ENCODE assay signal across 1 cellular context in the genomic region with DNA sequence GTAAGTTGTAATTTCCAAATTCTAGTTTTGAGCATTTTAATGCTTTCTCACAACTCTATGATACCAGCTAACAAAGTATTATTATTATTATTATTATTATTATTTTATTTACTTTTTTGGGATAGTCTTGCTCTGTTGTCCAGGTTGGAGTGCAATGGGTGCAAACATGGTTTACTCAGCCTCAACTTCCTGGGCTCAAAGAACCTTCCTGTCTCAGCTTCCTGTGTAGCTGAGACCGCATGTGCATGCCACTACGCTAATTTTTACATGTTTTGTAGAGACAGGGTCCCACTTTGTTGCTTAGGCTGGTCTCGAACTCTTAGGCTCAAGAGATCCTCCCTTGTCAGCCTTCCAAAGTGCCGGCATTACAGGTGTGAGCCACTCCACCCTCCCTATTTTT.
TF ChIP-seq lines count a peak whose summit lies in the region.

No MANE protein-coding gene starts in this region.

TF ChIP-seq in GM12878, 131 proteins besides CTCF, POLR2A, EP300 and RAD21:
- TF ChIP-seq, protein P1, sequence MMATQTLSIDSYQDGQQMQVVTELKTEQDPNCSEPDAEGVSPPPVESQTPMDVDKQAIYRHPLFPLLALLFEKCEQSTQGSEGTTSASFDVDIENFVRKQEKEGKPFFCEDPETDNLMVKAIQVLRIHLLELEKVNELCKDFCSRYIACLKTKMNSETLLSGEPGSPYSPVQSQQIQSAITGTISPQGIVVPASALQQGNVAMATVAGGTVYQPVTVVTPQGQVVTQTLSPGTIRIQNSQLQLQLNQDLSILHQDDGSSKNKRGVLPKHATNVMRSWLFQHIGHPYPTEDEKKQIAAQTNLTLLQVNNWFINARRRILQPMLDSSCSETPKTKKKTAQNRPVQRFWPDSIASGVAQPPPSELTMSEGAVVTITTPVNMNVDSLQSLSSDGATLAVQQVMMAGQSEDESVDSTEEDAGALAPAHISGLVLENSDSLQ (IDR thresholded peaks at IDR 0.05) = no peak
- no peak for TF ChIP-seq EED (IDR thresholded peaks at IDR 0.05; ENCODE audit: low read depth)
- TF ChIP-seq, protein P2, sequence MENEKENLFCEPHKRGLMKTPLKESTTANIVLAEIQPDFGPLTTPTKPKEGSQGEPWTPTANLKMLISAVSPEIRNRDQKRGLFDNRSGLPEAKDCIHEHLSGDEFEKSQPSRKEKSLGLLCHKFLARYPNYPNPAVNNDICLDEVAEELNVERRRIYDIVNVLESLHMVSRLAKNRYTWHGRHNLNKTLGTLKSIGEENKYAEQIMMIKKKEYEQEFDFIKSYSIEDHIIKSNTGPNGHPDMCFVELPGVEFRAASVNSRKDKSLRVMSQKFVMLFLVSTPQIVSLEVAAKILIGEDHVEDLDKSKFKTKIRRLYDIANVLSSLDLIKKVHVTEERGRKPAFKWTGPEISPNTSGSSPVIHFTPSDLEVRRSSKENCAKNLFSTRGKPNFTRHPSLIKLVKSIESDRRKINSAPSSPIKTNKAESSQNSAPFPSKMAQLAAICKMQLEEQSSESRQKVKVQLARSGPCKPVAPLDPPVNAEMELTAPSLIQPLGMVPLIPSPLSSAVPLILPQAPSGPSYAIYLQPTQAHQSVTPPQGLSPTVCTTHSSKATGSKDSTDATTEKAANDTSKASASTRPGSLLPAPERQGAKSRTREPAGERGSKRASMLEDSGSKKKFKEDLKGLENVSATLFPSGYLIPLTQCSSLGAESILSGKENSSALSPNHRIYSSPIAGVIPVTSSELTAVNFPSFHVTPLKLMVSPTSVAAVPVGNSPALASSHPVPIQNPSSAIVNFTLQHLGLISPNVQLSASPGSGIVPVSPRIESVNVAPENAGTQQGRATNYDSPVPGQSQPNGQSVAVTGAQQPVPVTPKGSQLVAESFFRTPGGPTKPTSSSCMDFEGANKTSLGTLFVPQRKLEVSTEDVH (IDR thresholded peaks at IDR 0.05; ENCODE audit: low read depth, partially characterized antibody) = no peak
- TF ChIP-seq HDAC6 (IDR thresholded peaks at IDR 0.05; ENCODE audit: unreplicated experiment) = no peak
- TF ChIP-seq, protein P3, sequence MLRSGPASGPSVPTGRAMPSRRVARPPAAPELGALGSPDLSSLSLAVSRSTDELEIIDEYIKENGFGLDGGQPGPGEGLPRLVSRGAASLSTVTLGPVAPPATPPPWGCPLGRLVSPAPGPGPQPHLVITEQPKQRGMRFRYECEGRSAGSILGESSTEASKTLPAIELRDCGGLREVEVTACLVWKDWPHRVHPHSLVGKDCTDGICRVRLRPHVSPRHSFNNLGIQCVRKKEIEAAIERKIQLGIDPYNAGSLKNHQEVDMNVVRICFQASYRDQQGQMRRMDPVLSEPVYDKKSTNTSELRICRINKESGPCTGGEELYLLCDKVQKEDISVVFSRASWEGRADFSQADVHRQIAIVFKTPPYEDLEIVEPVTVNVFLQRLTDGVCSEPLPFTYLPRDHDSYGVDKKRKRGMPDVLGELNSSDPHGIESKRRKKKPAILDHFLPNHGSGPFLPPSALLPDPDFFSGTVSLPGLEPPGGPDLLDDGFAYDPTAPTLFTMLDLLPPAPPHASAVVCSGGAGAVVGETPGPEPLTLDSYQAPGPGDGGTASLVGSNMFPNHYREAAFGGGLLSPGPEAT (IDR thresholded peaks at IDR 0.05; ENCODE audit: low read depth) = no peak
- TF ChIP-seq, protein P4, sequence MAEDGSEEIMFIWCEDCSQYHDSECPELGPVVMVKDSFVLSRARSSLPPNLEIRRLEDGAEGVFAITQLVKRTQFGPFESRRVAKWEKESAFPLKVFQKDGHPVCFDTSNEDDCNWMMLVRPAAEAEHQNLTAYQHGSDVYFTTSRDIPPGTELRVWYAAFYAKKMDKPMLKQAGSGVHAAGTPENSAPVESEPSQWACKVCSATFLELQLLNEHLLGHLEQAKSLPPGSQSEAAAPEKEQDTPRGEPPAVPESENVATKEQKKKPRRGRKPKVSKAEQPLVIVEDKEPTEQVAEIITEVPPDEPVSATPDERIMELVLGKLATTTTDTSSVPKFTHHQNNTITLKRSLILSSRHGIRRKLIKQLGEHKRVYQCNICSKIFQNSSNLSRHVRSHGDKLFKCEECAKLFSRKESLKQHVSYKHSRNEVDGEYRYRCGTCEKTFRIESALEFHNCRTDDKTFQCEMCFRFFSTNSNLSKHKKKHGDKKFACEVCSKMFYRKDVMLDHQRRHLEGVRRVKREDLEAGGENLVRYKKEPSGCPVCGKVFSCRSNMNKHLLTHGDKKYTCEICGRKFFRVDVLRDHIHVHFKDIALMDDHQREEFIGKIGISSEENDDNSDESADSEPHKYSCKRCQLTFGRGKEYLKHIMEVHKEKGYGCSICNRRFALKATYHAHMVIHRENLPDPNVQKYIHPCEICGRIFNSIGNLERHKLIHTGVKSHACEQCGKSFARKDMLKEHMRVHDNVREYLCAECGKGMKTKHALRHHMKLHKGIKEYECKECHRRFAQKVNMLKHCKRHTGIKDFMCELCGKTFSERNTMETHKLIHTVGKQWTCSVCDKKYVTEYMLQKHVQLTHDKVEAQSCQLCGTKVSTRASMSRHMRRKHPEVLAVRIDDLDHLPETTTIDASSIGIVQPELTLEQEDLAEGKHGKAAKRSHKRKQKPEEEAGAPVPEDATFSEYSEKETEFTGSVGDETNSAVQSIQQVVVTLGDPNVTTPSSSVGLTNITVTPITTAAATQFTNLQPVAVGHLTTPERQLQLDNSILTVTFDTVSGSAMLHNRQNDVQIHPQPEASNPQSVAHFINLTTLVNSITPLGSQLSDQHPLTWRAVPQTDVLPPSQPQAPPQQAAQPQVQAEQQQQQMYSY (CRISPR knock-in tag; IDR thresholded peaks at IDR 0.05) = no peak
- no peak for TF ChIP-seq ZNF207 (IDR thresholded peaks at IDR 0.05; ENCODE audit: borderline replicate concordance)
- no peak for TF ChIP-seq BRCA1 (IDR thresholded peaks at IDR 0.05; ENCODE audit: low read depth, low read length)
- no peak for TF ChIP-seq POLR2AphosphoS2 (IDR thresholded peaks at IDR 0.05; ENCODE audit: low read depth, low read length)
- no peak for TF ChIP-seq RAD51 (IDR thresholded peaks at IDR 0.05)
- TF ChIP-seq YBX1 (IDR thresholded peaks at IDR 0.05) = no peak
- TF ChIP-seq, protein P5, sequence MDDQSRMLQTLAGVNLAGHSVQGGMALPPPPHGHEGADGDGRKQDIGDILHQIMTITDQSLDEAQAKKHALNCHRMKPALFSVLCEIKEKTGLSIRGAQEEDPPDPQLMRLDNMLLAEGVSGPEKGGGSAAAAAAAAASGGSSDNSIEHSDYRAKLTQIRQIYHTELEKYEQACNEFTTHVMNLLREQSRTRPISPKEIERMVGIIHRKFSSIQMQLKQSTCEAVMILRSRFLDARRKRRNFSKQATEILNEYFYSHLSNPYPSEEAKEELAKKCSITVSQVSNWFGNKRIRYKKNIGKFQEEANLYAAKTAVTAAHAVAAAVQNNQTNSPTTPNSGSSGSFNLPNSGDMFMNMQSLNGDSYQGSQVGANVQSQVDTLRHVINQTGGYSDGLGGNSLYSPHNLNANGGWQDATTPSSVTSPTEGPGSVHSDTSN (IDR thresholded peaks at IDR 0.05; ENCODE audit: insufficient replicate concordance, low read depth, low read length) = no peak
- TF ChIP-seq STAT1 (conservative IDR thresholded peaks at IDR 0.05) = no peak
- TF ChIP-seq CBX5 (IDR thresholded peaks at IDR 0.05; ENCODE audit: low read depth) = no peak
- no peak for TF ChIP-seq NR2C2 (IDR thresholded peaks at IDR 0.05; ENCODE audit: borderline replicate concordance, control insufficient read depth, insufficient read length, low read depth)
- TF ChIP-seq, protein P6, sequence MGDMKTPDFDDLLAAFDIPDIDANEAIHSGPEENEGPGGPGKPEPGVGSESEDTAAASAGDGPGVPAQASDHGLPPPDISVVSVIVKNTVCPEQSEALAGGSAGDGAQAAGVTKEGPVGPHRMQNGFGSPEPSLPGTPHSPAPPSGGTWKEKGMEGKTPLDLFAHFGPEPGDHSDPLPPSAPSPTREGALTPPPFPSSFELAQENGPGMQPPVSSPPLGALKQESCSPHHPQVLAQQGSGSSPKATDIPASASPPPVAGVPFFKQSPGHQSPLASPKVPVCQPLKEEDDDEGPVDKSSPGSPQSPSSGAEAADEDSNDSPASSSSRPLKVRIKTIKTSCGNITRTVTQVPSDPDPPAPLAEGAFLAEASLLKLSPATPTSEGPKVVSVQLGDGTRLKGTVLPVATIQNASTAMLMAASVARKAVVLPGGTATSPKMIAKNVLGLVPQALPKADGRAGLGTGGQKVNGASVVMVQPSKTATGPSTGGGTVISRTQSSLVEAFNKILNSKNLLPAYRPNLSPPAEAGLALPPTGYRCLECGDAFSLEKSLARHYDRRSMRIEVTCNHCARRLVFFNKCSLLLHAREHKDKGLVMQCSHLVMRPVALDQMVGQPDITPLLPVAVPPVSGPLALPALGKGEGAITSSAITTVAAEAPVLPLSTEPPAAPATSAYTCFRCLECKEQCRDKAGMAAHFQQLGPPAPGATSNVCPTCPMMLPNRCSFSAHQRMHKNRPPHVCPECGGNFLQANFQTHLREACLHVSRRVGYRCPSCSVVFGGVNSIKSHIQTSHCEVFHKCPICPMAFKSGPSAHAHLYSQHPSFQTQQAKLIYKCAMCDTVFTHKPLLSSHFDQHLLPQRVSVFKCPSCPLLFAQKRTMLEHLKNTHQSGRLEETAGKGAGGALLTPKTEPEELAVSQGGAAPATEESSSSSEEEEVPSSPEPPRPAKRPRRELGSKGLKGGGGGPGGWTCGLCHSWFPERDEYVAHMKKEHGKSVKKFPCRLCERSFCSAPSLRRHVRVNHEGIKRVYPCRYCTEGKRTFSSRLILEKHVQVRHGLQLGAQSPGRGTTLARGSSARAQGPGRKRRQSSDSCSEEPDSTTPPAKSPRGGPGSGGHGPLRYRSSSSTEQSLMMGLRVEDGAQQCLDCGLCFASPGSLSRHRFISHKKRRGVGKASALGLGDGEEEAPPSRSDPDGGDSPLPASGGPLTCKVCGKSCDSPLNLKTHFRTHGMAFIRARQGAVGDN (IDR thresholded peaks at IDR 0.05) = no peak
- no peak for TF ChIP-seq ESRRA (IDR thresholded peaks at IDR 0.05; ENCODE audit: low read length)
- TF ChIP-seq, protein P7, sequence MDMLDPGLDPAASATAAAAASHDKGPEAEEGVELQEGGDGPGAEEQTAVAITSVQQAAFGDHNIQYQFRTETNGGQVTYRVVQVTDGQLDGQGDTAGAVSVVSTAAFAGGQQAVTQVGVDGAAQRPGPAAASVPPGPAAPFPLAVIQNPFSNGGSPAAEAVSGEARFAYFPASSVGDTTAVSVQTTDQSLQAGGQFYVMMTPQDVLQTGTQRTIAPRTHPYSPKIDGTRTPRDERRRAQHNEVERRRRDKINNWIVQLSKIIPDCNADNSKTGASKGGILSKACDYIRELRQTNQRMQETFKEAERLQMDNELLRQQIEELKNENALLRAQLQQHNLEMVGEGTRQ (IDR thresholded peaks at IDR 0.05; ENCODE audit: borderline replicate concordance, low read depth, low read length) = no peak
